17 cellular contexts compared by ENCODE assay signal in the genomic region with DNA sequence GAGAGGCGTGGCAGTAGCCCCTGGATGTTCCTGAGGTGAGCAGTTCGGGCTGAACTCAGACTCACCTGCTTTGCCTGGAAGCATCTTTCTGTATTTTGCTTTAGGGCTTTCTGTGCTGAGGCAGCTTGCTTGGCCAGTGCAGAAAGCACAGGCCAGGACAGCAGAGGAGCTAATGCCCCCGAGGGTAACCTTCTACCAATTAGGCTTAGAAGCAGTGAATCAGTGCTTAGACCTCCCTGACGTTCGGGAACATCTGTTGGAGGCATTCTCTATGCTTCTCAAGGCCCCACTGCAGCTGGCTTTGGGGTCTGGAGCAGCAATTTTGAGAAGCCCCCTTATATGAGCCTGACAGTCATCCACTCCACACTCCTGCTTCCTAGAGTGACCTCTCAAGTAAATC.
DNase-seq lines count a peak whose midpoint lies in the region; ATAC-seq and TF ChIP-seq lines count a peak whose summit lies in the region.
"Had no signal": no experiment of that assay in that cellular context is flagged by ENCODE, and none has a peak within 500 bp of the region (broad histone marks: within the 10 kb centered on the region; RNA-seq: fewer than 3 reads in every experiment).

No MANE protein-coding gene starts in this region.

- H3K4me1 ChIP-seq in body of pancreas: no peaks in the 10 kb centered on the region

- no peak for TF ChIP-seq POLR2A in body of pancreas (IDR thresholded peaks at IDR 0.05)

- WGBS in body of pancreas, 2 donors: 78 to 87% methylated on average over 5 of the region's 5 CpGs

- no peaks in the 10 kb centered on the region for H3K27me3 ChIP-seq in body of pancreas

- peak overlapping the region; percentile 74 for H3K27ac Mint-ChIP-seq in T-helper 1 cell treated with Interleukin-12 subunit alpha and Interleukin-12 subunit beta and Interleukin-4 antibody, amounts not matched to agents 30 μg/mL and 1 μg/mL, for 36 hours
- H3K27ac Mint-ChIP-seq in activated naive CD4-positive, alpha-beta T cell treated with anti-CD3 and anti-CD28 coated beads, Interleukin-2, amount 50 U/mL, for 24 hours: peak overlapping the region; percentile 93
- H3K27ac Mint-ChIP-seq in activated naive CD8-positive, alpha-beta T cell treated with anti-CD3 and anti-CD28 coated beads for 36 hours: peak overlapping the region; percentile 93
- H3K27ac Mint-ChIP-seq: CD8-positive, alpha-beta T cell had no signal

- H3K36me3 ChIP-seq in body of pancreas (replicated peaks in 1 of 2; ENCODE audit: insufficient read depth in 1 of 2, low read depth in 2 of 2): no peaks in the 10 kb centered on the region

- peaks cover 37% of the 10 kb centered on the region for H3K4me1 Mint-ChIP-seq in T-helper 1 cell treated with Interleukin-12 subunit alpha and Interleukin-12 subunit beta and Interleukin-4 antibody, amounts not matched to agents 30 μg/mL and 1 μg/mL, for 36 hours (ENCODE audit: low read depth)
- H3K4me1 Mint-ChIP-seq in activated naive CD4-positive, alpha-beta T cell treated with anti-CD3 and anti-CD28 coated beads, Interleukin-2, amount 50 U/mL, for 24 hours: peaks cover 18% of the 10 kb centered on the region
- peaks cover 53% of the 10 kb centered on the region for H3K4me1 Mint-ChIP-seq in activated naive CD8-positive, alpha-beta T cell treated with anti-CD3 and anti-CD28 coated beads for 36 hours

- DNase-seq in T-helper 1 cell (no peak), GM19240 (ENCODE audit: insufficient read length, low spot score) (no peak), body of pancreas (no peak)
- no peak for DNase-seq in activated naive CD4-positive, alpha-beta T cell treated with anti-CD3 and anti-CD28 coated beads, Interleukin-2, amount 50 U/mL, for 16 hours
- no peak for DNase-seq in activated naive CD8-positive, alpha-beta T cell treated with anti-CD3 and anti-CD28 coated beads for 36 hours
- DNase-seq: CD8-positive, alpha-beta T cell; DMS79; NCI-H1417 treated with DMSO at 0.1 percent for 48 hours; NCI-H2029 treated with DMSO at 0.1 percent for 48 hours; NCI-H2171 treated with DMSO at 0.1 percent for 48 hours; NCI-H446 treated with DMSO at 0.1 percent for 48 hours; NCI-H748 treated with DMSO at 0.1 percent for 48 hours; PC-9 had no signal

- intact Hi-C loops in body of pancreas (cut with DNase I): no loop called here

- TF ChIP-seq CTCF in body of pancreas (IDR thresholded peaks at IDR 0.05): no peak

- H3K27ac ChIP-seq in body of pancreas: no peak overlapping the region
- H3K27ac ChIP-seq: 22Rv1, PC-9 had no signal

- H3K4me3 ChIP-seq in body of pancreas: no peak overlapping the region
- H3K4me3 ChIP-seq: PC-9 had no signal

- H3K36me3 Mint-ChIP-seq in T-helper 1 cell treated with Interleukin-12 subunit alpha and Interleukin-12 subunit beta and Interleukin-4 antibody, amounts not matched to agents 30 μg/mL and 1 μg/mL, for 36 hours (ENCODE audit: low read depth): no peaks in the 10 kb centered on the region
- H3K36me3 Mint-ChIP-seq in activated naive CD4-positive, alpha-beta T cell treated with anti-CD3 and anti-CD28 coated beads, Interleukin-2, amount 50 U/mL, for 24 hours: no peaks in the 10 kb centered on the region
- H3K36me3 Mint-ChIP-seq in activated naive CD8-positive, alpha-beta T cell treated with anti-CD3 and anti-CD28 coated beads for 36 hours: peaks cover 2% of the 10 kb centered on the region
- H3K36me3 Mint-ChIP-seq: CD8-positive, alpha-beta T cell had no signal

- no peaks in the 10 kb centered on the region for H3K27me3 Mint-ChIP-seq in T-helper 1 cell treated with Interleukin-12 subunit alpha and Interleukin-12 subunit beta and Interleukin-4 antibody, amounts not matched to agents 30 μg/mL and 1 μg/mL, for 36 hours (ENCODE audit: low read depth)
- H3K27me3 Mint-ChIP-seq in activated naive CD4-positive, alpha-beta T cell treated with anti-CD3 and anti-CD28 coated beads, Interleukin-2, amount 50 U/mL, for 24 hours: no peaks in the 10 kb centered on the region
- H3K27me3 Mint-ChIP-seq in activated naive CD8-positive, alpha-beta T cell treated with anti-CD3 and anti-CD28 coated beads for 36 hours: no peaks in the 10 kb centered on the region

- H3K4me3 Mint-ChIP-seq in T-helper 1 cell treated with Interleukin-12 subunit alpha and Interleukin-12 subunit beta and Interleukin-4 antibody, amounts not matched to agents 30 μg/mL and 1 μg/mL, for 36 hours: no peak overlapping the region
- no peak overlapping the region for H3K4me3 Mint-ChIP-seq in activated naive CD4-positive, alpha-beta T cell treated with anti-CD3 and anti-CD28 coated beads, Interleukin-2, amount 50 U/mL, for 24 hours
- H3K4me3 Mint-ChIP-seq in activated naive CD8-positive, alpha-beta T cell treated with anti-CD3 and anti-CD28 coated beads for 36 hours: peak overlapping the region; percentile 68
- H3K4me3 Mint-ChIP-seq: CD8-positive, alpha-beta T cell had no signal

- H3K9me3 ChIP-seq in body of pancreas: no peaks in the 10 kb centered on the region

- ATAC-seq in GM21528 (IDR thresholded peaks at IDR 0.05; ENCODE audit: low FRiP score, unreplicated experiment) (no peak), body of pancreas (no peak)

- H3K9me3 Mint-ChIP-seq in T-helper 1 cell treated with Interleukin-12 subunit alpha and Interleukin-12 subunit beta and Interleukin-4 antibody, amounts not matched to agents 30 μg/mL and 1 μg/mL, for 36 hours: no peaks in the 10 kb centered on the region
- H3K9me3 Mint-ChIP-seq in activated naive CD4-positive, alpha-beta T cell treated with anti-CD3 and anti-CD28 coated beads, Interleukin-2, amount 50 U/mL, for 24 hours: no peaks in the 10 kb centered on the region
- H3K9me3 Mint-ChIP-seq in activated naive CD8-positive, alpha-beta T cell treated with anti-CD3 and anti-CD28 coated beads for 36 hours: no peaks in the 10 kb centered on the region
- H3K9me3 Mint-ChIP-seq: CD8-positive, alpha-beta T cell had no signal
